ENCODE assay signal across 8 cellular contexts in genomic region chr6:167827588-167828324, GRCh38. TPM values are rescaled to one million over a fixed set of nuclear protein-coding genes. Genes with fewer than 3 reads are reported as not detected.
DNase-seq lines count a peak whose midpoint lies in the region; ATAC-seq and TF ChIP-seq lines count a peak whose summit lies in the region.

No MANE protein-coding gene starts in this region.

- TF ChIP-seq POLR2A in uterus (IDR thresholded peaks at IDR 0.05) = no peak

- intact Hi-C loops in natural killer cell (cut with micrococcal nuclease) = no loop called here
- intact Hi-C loops in uterus (cut with DNase I; ENCODE audit: low total_unique reads) = no loop called here

- H3K36me3 ChIP-seq in uterus = no peaks in the 10 kb centered on the region

- H3K4me3 Mint-ChIP-seq in natural killer cell = peak overlapping the region; percentile 90

- H3K4me1 Mint-ChIP-seq in natural killer cell = peaks cover 8 to 21% of the 10 kb centered on the region in 2 donors

- H3K27me3 Mint-ChIP-seq in natural killer cell (ENCODE audit: low read depth in 2 of 2) = peaks cover 48 to 64% of the 10 kb centered on the region in 2 donors

- peak overlapping the region; percentile 57 to 64 for H3K4me3 ChIP-seq in uterus

- H3K9me3 ChIP-seq in uterus = no peaks in the 10 kb centered on the region

- no peaks in the 10 kb centered on the region for H3K36me3 Mint-ChIP-seq in natural killer cell

- DNase-seq in NOMO-1 treated with DMSO at 0.1 percent for 48 hours (lab: John Stamatoyannopoulos, UW; ENCODE audit: unreplicated experiment) (peak; percentile 12), NOMO-1 treated with dmso at 0.1 percent for 144 hours (lab: John Stamatoyannopoulos, UW; ENCODE audit: unreplicated experiment) (no peak), NCI-H226 (peak; percentile 47), foreskin keratinocyte (peak in 1 of 2 donors; percentile 13), natural killer cell (no peak), uterus (peak; percentile 47 to 50)
- DNase-seq in activated naive CD4-positive, alpha-beta T cell treated with Interleukin-2 at 50 U/mL for 16 hours = peak; percentile 39

- TF ChIP-seq CTCF in foreskin keratinocyte (conservative IDR thresholded peaks at IDR 0.05) = peak; percentile 10
- no peak for TF ChIP-seq CTCF in natural killer cell (IDR thresholded peaks at IDR 0.05)
- TF ChIP-seq CTCF in uterus (IDR thresholded peaks at IDR 0.05) = no peak

- no peaks in the 10 kb centered on the region for H3K27me3 ChIP-seq in foreskin keratinocyte
- H3K27me3 ChIP-seq in uterus = no peaks in the 10 kb centered on the region

- H3K27ac Mint-ChIP-seq in natural killer cell = peak overlapping the region; percentile 41 to 71

- H3K27ac ChIP-seq in foreskin keratinocyte (peak overlapping the region; percentile 71), uterus (peak overlapping the region; percentile 81 to 82)

- ATAC-seq in HG02623 (IDR thresholded peaks at IDR 0.05; ENCODE audit: unreplicated experiment) (peak; percentile 33), foreskin keratinocyte (peak; percentile 25), natural killer cell (peak in 2 of 3 donors; percentile 16 to 28)

- no peaks in the 10 kb centered on the region for H3K9me3 Mint-ChIP-seq in natural killer cell

- H3K4me1 ChIP-seq in foreskin keratinocyte (peaks cover 23% of the 10 kb centered on the region), uterus (peaks cover 0 to 12% of the 10 kb centered on the region in 2 donors)

RNA-seq across cellular contexts. Expression of gene AFDN, which starts 1.0 kb away (rescaled TPM):
- total RNA-seq in foreskin keratinocyte (64.6 and 73.1 TPM in 2 replicates), natural killer cell (1 to 10 TPM; 6.3 to 9.3 (median 7.9) TPM), uterus (100 to 1,000 TPM in 2 of 4 donors, 10 to 100 TPM in 2; 64.6 to 210 (median 120) TPM)
- polyA plus RNA-seq in foreskin keratinocyte = 7.6 and 10.1 TPM in 2 replicates

Comparison
In these comparisons a context has a peak if more than half of its experiments do, and no peak if none do; other contexts are left out.
1. DNase-seq: peak in NOMO-1 treated with DMSO at 0.1 percent for 48 hours (single experiment), NCI-H226 (single experiment), activated naive CD4-positive, alpha-beta T cell treated with Interleukin-2 at 50 U/mL for 16 hours (single experiment) and uterus (2 of 2); none in NOMO-1 treated with dmso at 0.1 percent for 144 hours (single experiment) and natural killer cell (single experiment).
2. Peak in every context shown above with its lines, with median percentiles within 50 percentile points of each other: ATAC-seq.